11 cellular contexts compared by ENCODE assay signal in the genomic region with DNA sequence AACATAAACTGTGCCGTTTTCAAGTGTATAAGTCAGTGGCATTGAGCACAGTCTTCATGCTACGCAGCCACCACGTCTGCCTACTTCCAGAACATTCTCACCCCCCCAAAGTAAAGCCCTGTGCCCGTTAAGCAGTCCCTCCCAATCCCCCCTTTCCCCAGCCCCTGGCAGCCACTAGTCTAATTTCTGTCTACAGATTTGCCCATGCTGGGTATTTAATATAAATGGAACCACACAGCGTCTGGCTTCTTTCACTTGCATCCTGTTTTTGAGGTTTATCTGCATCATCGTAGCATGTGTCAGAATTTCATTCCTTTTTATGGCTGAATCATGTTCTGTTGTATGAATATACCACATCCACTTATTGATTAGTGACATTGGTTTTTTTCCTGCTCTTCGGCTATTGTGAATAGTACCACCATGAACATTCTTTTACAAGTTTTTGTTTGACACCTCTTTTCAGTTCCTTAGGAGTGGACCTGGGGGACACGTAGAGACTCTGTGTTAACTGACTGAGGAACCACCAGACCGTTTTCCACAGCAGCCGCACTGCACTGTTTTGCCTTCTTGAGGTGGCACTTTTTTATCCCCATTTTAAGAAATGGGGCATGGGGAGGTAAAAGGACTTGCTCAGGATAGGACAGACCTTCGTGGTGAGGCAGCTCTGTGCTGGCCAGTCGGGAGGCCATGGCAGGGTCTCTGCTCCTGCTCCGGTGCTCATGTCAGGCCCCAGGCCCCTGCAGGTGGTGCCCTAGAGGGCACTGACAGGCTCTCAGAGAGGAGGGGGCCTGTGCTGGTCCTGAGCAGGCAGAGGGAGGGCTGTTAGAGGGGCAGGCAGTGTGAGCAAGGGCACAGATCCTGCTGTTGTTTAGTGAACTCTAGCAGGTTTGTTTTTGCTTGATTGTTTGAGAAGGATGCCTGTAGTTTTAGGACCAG.
DNase-seq lines count a peak whose midpoint lies in the region; ATAC-seq and TF ChIP-seq lines count a peak whose summit lies in the region.
"Had no signal": no experiment of that assay in that cellular context is flagged by ENCODE, and none has a peak within 500 bp of the region (broad histone marks: within the 10 kb centered on the region; RNA-seq: fewer than 3 reads in every experiment).

No MANE protein-coding gene starts in this region.

- no peak overlapping the region for H3K4me3 ChIP-seq in skeletal muscle cell (ENCODE audit: low read depth, low read length)
- H3K4me3 ChIP-seq: thoracic aorta had no signal

- DNase-seq in HT1080 (ENCODE audit: low read depth) = peak; percentile 26
- peak; percentile 21 to 28 for DNase-seq in activated CD4-positive, alpha-beta T cell treated with anti-CD3 and anti-CD28 coated beads for 4 hours
- peak; percentile 21 for DNase-seq in astrocyte of the hippocampus (ENCODE audit: low read depth, low spot score)
- peak; percentile 27 for DNase-seq in skeletal muscle cell (ENCODE audit: low read depth)
- no peak for DNase-seq in omental fat pad (ENCODE audit: low spot score)
- no peak for DNase-seq in DMS153 treated with DMSO at 0.1 percent for 48 hours (lab: John Stamatoyannopoulos, UW; ENCODE audit: unreplicated experiment)
- no peak for DNase-seq in NCI-H345 treated with DMSO at 0.1 percent for 48 hours (lab: John Stamatoyannopoulos, UW; ENCODE audit: unreplicated experiment)
- DNase-seq: amygdala, NCI-H1105, Right ventricle myocardium superior had no signal

- no peak for TF ChIP-seq CTCF in omental fat pad (IDR thresholded peaks at IDR 0.05)

- ATAC-seq in omental fat pad (ENCODE audit: low FRiP score) = no peak

Comparison
In these comparisons a context has a peak if more than half of its experiments do, and no peak if none do; other contexts are left out.
1. DNase-seq: peak in HT1080 (single experiment), activated CD4-positive, alpha-beta T cell treated with anti-CD3 and anti-CD28 coated beads for 4 hours (2 of 2), astrocyte of the hippocampus (single experiment) and skeletal muscle cell (single experiment); none in omental fat pad (single experiment), DMS153 treated with DMSO at 0.1 percent for 48 hours (single experiment) and NCI-H345 treated with DMSO at 0.1 percent for 48 hours (single experiment).